In genomic region chr15:93929375-93930094, GRCh38 we compare ENCODE assay signal across 15 cellular contexts.
DNase-seq lines count a peak whose midpoint lies in the region; ATAC-seq, FAIRE-seq and TF ChIP-seq lines count a peak whose summit lies in the region.
"Had no signal": no experiment of that assay in that cellular context is flagged by ENCODE, and none has a peak within 500 bp of the region (broad histone marks: within the 10 kb centered on the region; RNA-seq: fewer than 3 reads in every experiment).

No MANE protein-coding gene starts in this region.

- WGBS in spleen, 5 donors, result 58 to 79% (median 75%) methylated on average over 7 of the region's 7 CpGs

- TF ChIP-seq POLR2A in spleen (IDR thresholded peaks at IDR 0.05), result no peak

- peak; percentile 69 for DNase-seq in ELF-1 (ENCODE audit: low read depth, low spot score)
- peak; percentile 5 for DNase-seq in adipocyte (ENCODE audit: low read depth)
- DNase-seq in left ventricle myocardium superior, result peak; percentile 48
- peak; percentile 64 for DNase-seq in sciatic nerve (ENCODE audit: low spot score)
- no peak for DNase-seq in spleen
- DNase-seq in D721Med (ENCODE audit: insufficient read length, low spot score), result no peak
- no peak for DNase-seq in DMS53 treated with DMSO at 0.1 percent for 48 hours (lab: John Stamatoyannopoulos, UW; ENCODE audit: unreplicated experiment)
- DNase-seq: DMS153, HCEC 1CT, hippocampal formation, NCI-H1930 had no signal

- no peaks in the 10 kb centered on the region for H3K36me3 ChIP-seq in adipocyte (ENCODE audit: control insufficient read depth, insufficient read depth, low read length, severe bottlenecking)
- H3K36me3 ChIP-seq in spleen, result no peaks in the 10 kb centered on the region
- H3K36me3 ChIP-seq: neutrophil, SJSA1 had no signal

- H3K27me3 ChIP-seq in adipocyte (replicated peaks; ENCODE audit: control insufficient read depth, insufficient read depth, low read length) (no peaks in the 10 kb centered on the region), spleen (replicated peaks in 1 of 7) (no peaks in the 10 kb centered on the region)
- H3K27me3 ChIP-seq: neutrophil, SJSA1 had no signal

- H3K4me1 ChIP-seq in adipocyte (ENCODE audit: control insufficient read depth, insufficient read depth, low read length) (peaks cover 3% of the 10 kb centered on the region), spleen (peaks cover 0 to 9% (median 0%) of the 10 kb centered on the region in 6 donors)
- H3K4me1 ChIP-seq: SJSA1 had no signal

- ATAC-seq in left ventricle myocardium superior (peak; percentile 99), sciatic nerve (peak; percentile 97), HG02623 (IDR thresholded peaks at IDR 0.05; ENCODE audit: unreplicated experiment) (no peak)

- H3K9me3 ChIP-seq in adipocyte (ENCODE audit: control insufficient read depth, low read length) (no peaks in the 10 kb centered on the region), spleen (no peaks in the 10 kb centered on the region)
- H3K9me3 ChIP-seq: neutrophil, SJSA1 had no signal

- intact Hi-C loops in left ventricle myocardium superior (cut with micrococcal nuclease) (no loop called here), sciatic nerve (cut with DNase I) (no loop called here), spleen (cut with DNase I; ENCODE audit: low total_unique reads) (no loop called here)

- H3K27ac ChIP-seq in spleen, result no peak overlapping the region
- H3K27ac ChIP-seq: neutrophil, SJSA1 had no signal

- TF ChIP-seq CTCF in spleen (IDR thresholded peaks at IDR 0.05 in 8 of 11, conservative IDR thresholded peaks at IDR 0.05 in 3 of 11) (no peak), D721Med (IDR thresholded peaks at IDR 0.05; ENCODE audit: insufficient read depth, missing control alignments) (no peak)

- H3K9ac ChIP-seq in adipocyte (ENCODE audit: low read length), result no peak overlapping the region

- FAIRE-seq in D721Med (lab: Jason Lieb, UNC), result no peak
- FAIRE-seq: colon had no signal

- H3K4me3 ChIP-seq in adipocyte (ENCODE audit: low read length) (no peak overlapping the region), spleen (no peak overlapping the region)
- H3K4me3 ChIP-seq: SJSA1 had no signal

Comparison
In these comparisons a context has a peak if more than half of its experiments do, and no peak if none do; other contexts are left out.
1. DNase-seq: peak in ELF-1 (single experiment), adipocyte (single experiment), left ventricle myocardium superior (single experiment) and sciatic nerve (single experiment); none in spleen (single experiment), D721Med (single experiment) and DMS53 treated with DMSO at 0.1 percent for 48 hours (single experiment).